Comparison of ENCODE assay signal across 22 cellular contexts in the genomic region with DNA sequence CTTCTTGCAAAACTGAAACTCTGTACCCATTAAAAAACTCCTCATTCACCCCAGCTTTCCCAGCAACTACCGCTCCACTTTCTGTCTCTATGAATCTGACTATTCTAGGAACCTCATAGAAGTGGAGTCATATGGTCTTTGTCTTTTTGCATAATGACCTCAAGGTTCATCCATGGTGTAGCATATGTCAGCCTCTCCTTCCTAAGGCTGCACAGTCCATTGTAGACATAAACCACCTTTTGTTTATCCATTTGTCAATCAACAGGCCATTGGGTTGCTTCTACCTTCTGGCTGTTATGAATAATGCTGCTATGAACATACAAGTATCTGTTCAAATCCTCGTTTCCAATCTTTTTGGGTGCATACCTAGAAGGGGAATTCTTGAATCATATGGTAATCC.
"Had no signal": no experiment of that assay in that cellular context is flagged by ENCODE, and none has a peak within 500 bp of the region (broad histone marks: within the 10 kb centered on the region; RNA-seq: fewer than 3 reads in every experiment).

No MANE protein-coding gene starts in this region.

- H3K27ac ChIP-seq: HL-60, KMS-11, RWPE1 had no signal

- H3K4me3 ChIP-seq: K562 had no signal

- H3K9ac ChIP-seq: KMS-11 had no signal

- DNase-seq: Kasumi-1; MM.1S; NCI-H1092 treated with DMSO at 0.1 percent for 48 hours; NCI-H1436; NCI-H187; NCI-H2029; NCI-H2081 treated with DMSO at 0.1 percent for 48 hours; NCI-H2171; NCI-H226; NCI-H446; NCI-H510A; NCI-H524 treated with DMSO at 0.1 percent for 48 hours; NCI-H69; NCI-H774; NK-92 treated with Interleukin-12 subunit alpha and Interleukin-12 subunit beta, amount 100 ng/mL, for 24 hours; PC-3; SHP77 had no signal

- ATAC-seq: PC-3, SK-N-SH treated with all-trans-retinoic acid at 6 μM for 48 hours had no signal
